10 cellular contexts compared by ENCODE assay signal in the genomic region with DNA sequence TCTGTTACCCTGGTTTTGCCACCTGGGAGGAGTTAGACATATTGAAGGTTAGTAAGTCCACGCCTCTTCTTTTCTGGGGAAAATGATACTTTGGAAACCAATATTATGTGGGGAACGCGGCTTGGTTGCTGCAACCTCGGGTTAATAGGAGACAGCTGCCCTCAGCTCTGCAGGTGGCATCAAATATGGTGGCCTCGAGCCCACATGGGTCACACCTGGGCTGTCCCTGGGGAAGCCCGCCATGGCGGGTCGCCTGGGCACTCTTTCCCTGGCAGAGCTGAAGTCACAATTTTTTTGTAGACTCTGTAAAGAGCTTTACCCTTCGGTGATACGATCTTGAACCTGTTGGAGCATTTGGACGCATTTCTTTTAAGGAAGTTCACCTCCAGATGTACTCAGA. TPM values are rescaled to one million over a fixed set of nuclear protein-coding genes. Genes with fewer than 3 reads are reported as not detected.
DNase-seq lines count a peak whose midpoint lies in the region; ATAC-seq and TF ChIP-seq lines count a peak whose summit lies in the region.
"Had no signal": no experiment of that assay in that cellular context is flagged by ENCODE, and none has a peak within 500 bp of the region (broad histone marks: within the 10 kb centered on the region; RNA-seq: fewer than 3 reads in every experiment).

No MANE protein-coding gene starts in this region.

- H2AFZ ChIP-seq in OCI-LY3 (ENCODE audit: low read depth, low read length) = no peak overlapping the region

- peaks cover 48% of the 10 kb centered on the region for H3K4me1 Mint-ChIP-seq in activated CD4-positive, alpha-beta T cell treated with anti-CD3 and anti-CD28 coated beads, Interleukin-2, amount 10 ng/mL, durations not matched to agents 24 days and 14 days
- H3K4me1 Mint-ChIP-seq in dendritic cell treated with granulocyte-macrophage colony-stimulating factor and Interleukin-4, amounts not matched to agents 40 ng/mL and 50 ng/mL, for 4 days (ENCODE audit: low read depth) = peaks cover 58% of the 10 kb centered on the region

- H3K36me3 Mint-ChIP-seq in activated CD4-positive, alpha-beta T cell treated with anti-CD3 and anti-CD28 coated beads, Interleukin-2, amount 10 ng/mL, durations not matched to agents 24 days and 14 days (ENCODE audit: low read depth) = peaks cover 61% of the 10 kb centered on the region
- H3K36me3 Mint-ChIP-seq in dendritic cell treated with granulocyte-macrophage colony-stimulating factor and Interleukin-4, amounts not matched to agents 40 ng/mL and 50 ng/mL, for 4 days (ENCODE audit: low read depth) = peaks cover 77% of the 10 kb centered on the region

- peaks cover 74% of the 10 kb centered on the region for H3K79me2 ChIP-seq in OCI-LY3 (ENCODE audit: low read length)

- TF ChIP-seq CTCF in OCI-LY3 (IDR thresholded peaks at IDR 0.05; ENCODE audit: low read depth, low read length) = no peak
- TF ChIP-seq CTCF in retinal pigment epithelial cell (conservative IDR thresholded peaks at IDR 0.05; ENCODE audit: low read depth, low read length) = no peak
- no peak for TF ChIP-seq CTCF in suprapubic skin (IDR thresholded peaks at IDR 0.05)

- no peak overlapping the region for H3K27ac ChIP-seq in OCI-LY3 (ENCODE audit: low read length)
- no peak overlapping the region for H3K27ac ChIP-seq in suprapubic skin

- H3K9me3 ChIP-seq in OCI-LY3 (ENCODE audit: insufficient read depth, low read length) = no peaks in the 10 kb centered on the region
- no peaks in the 10 kb centered on the region for H3K9me3 ChIP-seq in suprapubic skin

- peaks cover 34% of the 10 kb centered on the region for H3K36me3 ChIP-seq in OCI-LY3 (replicated peaks; ENCODE audit: low read depth, low read length)
- no peaks in the 10 kb centered on the region for H3K36me3 ChIP-seq in suprapubic skin

- H3K4me3 ChIP-seq in OCI-LY3 (ENCODE audit: low read length) = peak overlapping the region; percentile 97; the same call in 1 of the 2 replicates
- peak overlapping the region; percentile 83 for H3K4me3 ChIP-seq in retinal pigment epithelial cell (ENCODE audit: low read length)
- H3K4me3 ChIP-seq in suprapubic skin = no peak overlapping the region

- intact Hi-C loops in activated CD4-positive, alpha-beta T cell treated with anti-CD3 and anti-CD28 coated beads, Interleukin-2, amount 10 ng/mL, durations not matched to agents 24 days and 14 days (cut with micrococcal nuclease) = loop anchor here (10.0 kb wide), 1 partner anchor 1955 kb away; no protein-coding TSS in a partner anchor
- intact Hi-C loops in dendritic cell treated with granulocyte-macrophage colony-stimulating factor and Interleukin-4, amounts not matched to agents 40 ng/mL and 50 ng/mL, for 4 days (cut with micrococcal nuclease) = no loop called here

- H3K4me2 ChIP-seq in OCI-LY3 (ENCODE audit: low read length) = peak overlapping the region; percentile 91

- H3K27me3 ChIP-seq in OCI-LY3 (ENCODE audit: low read depth, low read length) (no peaks in the 10 kb centered on the region), suprapubic skin (peaks cover 9% of the 10 kb centered on the region)

- no peak for TF ChIP-seq POLR2A in suprapubic skin (IDR thresholded peaks at IDR 0.05)

- H3K27ac Mint-ChIP-seq in activated CD4-positive, alpha-beta T cell treated with anti-CD3 and anti-CD28 coated beads, Interleukin-2, amount 10 ng/mL, durations not matched to agents 24 days and 14 days = peak overlapping the region; percentile 88
- no peak overlapping the region for H3K27ac Mint-ChIP-seq in dendritic cell treated with granulocyte-macrophage colony-stimulating factor and Interleukin-4, amounts not matched to agents 40 ng/mL and 50 ng/mL, for 4 days

- H3K9ac ChIP-seq in OCI-LY3 (ENCODE audit: low read length) = no peak overlapping the region

- peak overlapping the region; percentile 91 for H3K4me3 Mint-ChIP-seq in activated CD4-positive, alpha-beta T cell treated with anti-CD3 and anti-CD28 coated beads, Interleukin-2, amount 10 ng/mL, durations not matched to agents 24 days and 14 days
- H3K4me3 Mint-ChIP-seq in dendritic cell treated with granulocyte-macrophage colony-stimulating factor and Interleukin-4, amounts not matched to agents 40 ng/mL and 50 ng/mL, for 4 days = peak overlapping the region; percentile 99

- no peak for ATAC-seq in GM18861 (IDR thresholded peaks at IDR 0.05; ENCODE audit: unreplicated experiment)
- ATAC-seq: Right ventricle myocardium inferior had no signal

- H3K27me3 Mint-ChIP-seq in activated CD4-positive, alpha-beta T cell treated with anti-CD3 and anti-CD28 coated beads, Interleukin-2, amount 10 ng/mL, durations not matched to agents 24 days and 14 days = peaks cover 12% of the 10 kb centered on the region
- H3K27me3 Mint-ChIP-seq in dendritic cell treated with granulocyte-macrophage colony-stimulating factor and Interleukin-4, amounts not matched to agents 40 ng/mL and 50 ng/mL, for 4 days = peaks cover 23% of the 10 kb centered on the region

- peaks cover 55% of the 10 kb centered on the region for H4K20me1 ChIP-seq in OCI-LY3 (ENCODE audit: insufficient read depth, low read length)

- WGBS in suprapubic skin = 97% methylated on average over 11 of the region's 11 CpGs

- H3K9me3 Mint-ChIP-seq in activated CD4-positive, alpha-beta T cell treated with anti-CD3 and anti-CD28 coated beads, Interleukin-2, amount 10 ng/mL, durations not matched to agents 24 days and 14 days = no peaks in the 10 kb centered on the region
- H3K9me3 Mint-ChIP-seq in dendritic cell treated with granulocyte-macrophage colony-stimulating factor and Interleukin-4, amounts not matched to agents 40 ng/mL and 50 ng/mL, for 4 days = no peaks in the 10 kb centered on the region

- no peak for TF ChIP-seq EP300 in suprapubic skin (IDR thresholded peaks at IDR 0.05)

- DNase-seq in activated CD4-positive, alpha-beta T cell treated with anti-CD3 and anti-CD28 coated beads, Interleukin-2, amount 10 ng/mL, durations not matched to agents 24 days and 14 days = no peak
- DNase-seq in activated CD4-positive, alpha-beta T cell treated with anti-CD3 and anti-CD28 coated beads for 4 hours = no peak
- DNase-seq in retinal pigment epithelial cell (ENCODE audit: low read depth) (no peak), mesenteric fat pad (ENCODE audit: low spot score) (no peak), suprapubic skin (ENCODE audit: low spot score in 2 of 2) (no peak)
- DNase-seq: NCI-H146 had no signal

- H3K4me1 ChIP-seq in OCI-LY3 (ENCODE audit: low read length) (peaks cover 12% of the 10 kb centered on the region), suprapubic skin (peaks cover 38% of the 10 kb centered on the region)

RNA-seq across cellular contexts. Expression of gene PFKP, which starts 2.5 kb away (rescaled TPM):
- 284 and 294 TPM in 2 replicates for total RNA-seq in activated CD4-positive, alpha-beta T cell treated with anti-CD3 and anti-CD28 coated beads, Interleukin-2, amount 10 ng/mL, durations not matched to agents 24 days and 14 days
- 37.9 TPM for total RNA-seq in mesenteric fat pad
- total RNA-seq in suprapubic skin = 10 to 100 TPM; 36.7 to 58.9 (median 44.7) TPM
